8 cellular contexts compared by ENCODE assay signal in genomic region chr15:60590935-60591490, GRCh38.
DNase-seq lines count a peak whose midpoint lies in the region; ATAC-seq, FAIRE-seq and TF ChIP-seq lines count a peak whose summit lies in the region.

No MANE protein-coding gene starts in this region.

- H2AFZ ChIP-seq in neural progenitor cell (replicated peaks): peak overlapping the region; percentile 89

- H3K4me1 Mint-ChIP-seq in neural progenitor cell: peaks cover 24% of the 10 kb centered on the region

- peaks cover 15% of the 10 kb centered on the region for H3K27me3 Mint-ChIP-seq in neural progenitor cell (ENCODE audit: insufficient read depth, low read depth)

- H3K9ac ChIP-seq in neural progenitor cell: peak overlapping the region; percentile 48

- H3K27ac ChIP-seq in neural progenitor cell (no peak overlapping the region), vagina (peak overlapping the region; percentile 98)

- no peak for ATAC-seq in GM18873 (IDR thresholded peaks at IDR 0.05; ENCODE audit: low FRiP score, unreplicated experiment)

- no peak for TF ChIP-seq POLR2A in vagina (IDR thresholded peaks at IDR 0.05)

- TF ChIP-seq CTCF in GM13976 (IDR thresholded peaks at IDR 0.05; ENCODE audit: borderline replicate concordance, control extremely low read depth, extremely low read depth, insufficient read depth, missing control alignments) (no peak), neural progenitor cell (IDR thresholded peaks at IDR 0.05) (no peak), vagina (IDR thresholded peaks at IDR 0.05) (no peak)

- peaks cover 27% of the 10 kb centered on the region for H4K20me1 ChIP-seq in neural progenitor cell (ENCODE audit: low read depth)

- intact Hi-C loops in vagina (cut with DNase I): loop anchor here (5.0 kb wide), 1 partner anchor 326 kb away; no protein-coding TSS in a partner anchor

- H3K4me3 ChIP-seq in neural progenitor cell (peak overlapping the region; percentile 87), vagina (peak overlapping the region; percentile 86 to 96)

- H3K9me3 ChIP-seq in neural progenitor cell (ENCODE audit: low read depth) (no peaks in the 10 kb centered on the region), vagina (no peaks in the 10 kb centered on the region)

- no peak overlapping the region for H3K27ac Mint-ChIP-seq in neural progenitor cell

- peak overlapping the region; percentile 97 for H3K4me2 ChIP-seq in neural progenitor cell

- H3K27me3 ChIP-seq in neural progenitor cell (peaks cover 68% of the 10 kb centered on the region), vagina (no peaks in the 10 kb centered on the region)

- H3K4me3 Mint-ChIP-seq in neural progenitor cell: peak overlapping the region; percentile 87

- no peaks in the 10 kb centered on the region for H3K36me3 ChIP-seq in neural progenitor cell
- H3K36me3 ChIP-seq in vagina: no peaks in the 10 kb centered on the region

- H3K36me3 Mint-ChIP-seq in neural progenitor cell: no peaks in the 10 kb centered on the region

- H3K9me3 Mint-ChIP-seq in neural progenitor cell: no peaks in the 10 kb centered on the region

- DNase-seq in GM13976 (ENCODE audit: low spot score) (peak; percentile 48), NCI-H524 treated with DMSO at 0.1 percent for 48 hours (lab: John Stamatoyannopoulos, UW) (peak; percentile 66), frontal cortex (ENCODE audit: low spot score in 2 of 2) (peak; percentile 23 to 26), neural progenitor cell (ENCODE audit: low spot score) (peak; percentile 91), vagina (ENCODE audit: extremely low spot score in 2 of 2) (no peak), DMS79 (lab: John Stamatoyannopoulos, UW) (no peak)
- peak; percentile 46 for DNase-seq in activated T-helper 9 cell treated with anti-CD3 and anti-CD28 coated beads, Interleukin-2, amount 50 U/mL, for 16 hours (ENCODE audit: low read depth)

- no peaks in the 10 kb centered on the region for H3K79me2 ChIP-seq in neural progenitor cell (ENCODE audit: low read depth)

- no peak for FAIRE-seq in frontal cortex (lab: Jason Lieb, UNC)

- H3K4me1 ChIP-seq in neural progenitor cell (peaks cover 8% of the 10 kb centered on the region), vagina (peaks cover 6% of the 10 kb centered on the region)

- in situ Hi-C loops in GM13976 (cut with MboI; ENCODE audit: low sequenced_read_pairs, unreplicated experiment): loop anchor here (25.0 kb wide), 1 partner anchor 1246 kb away; no protein-coding TSS in a partner anchor

- H3F3A ChIP-seq in neural progenitor cell (ENCODE audit: low read depth): peaks cover 33% of the 10 kb centered on the region

Comparison
In these comparisons a context has a peak if more than half of its experiments do, and no peak if none do; other contexts are left out.
1. DNase-seq: peak in GM13976 (single experiment), NCI-H524 treated with DMSO at 0.1 percent for 48 hours (single experiment), activated T-helper 9 cell treated with anti-CD3 and anti-CD28 coated beads, Interleukin-2, amount 50 U/mL, for 16 hours (single experiment), frontal cortex (2 of 2) and neural progenitor cell (single experiment); none in vagina (0 of 2) and DMS79 (single experiment).